ENCODE assay signal across 7 cellular contexts in the genomic region with DNA sequence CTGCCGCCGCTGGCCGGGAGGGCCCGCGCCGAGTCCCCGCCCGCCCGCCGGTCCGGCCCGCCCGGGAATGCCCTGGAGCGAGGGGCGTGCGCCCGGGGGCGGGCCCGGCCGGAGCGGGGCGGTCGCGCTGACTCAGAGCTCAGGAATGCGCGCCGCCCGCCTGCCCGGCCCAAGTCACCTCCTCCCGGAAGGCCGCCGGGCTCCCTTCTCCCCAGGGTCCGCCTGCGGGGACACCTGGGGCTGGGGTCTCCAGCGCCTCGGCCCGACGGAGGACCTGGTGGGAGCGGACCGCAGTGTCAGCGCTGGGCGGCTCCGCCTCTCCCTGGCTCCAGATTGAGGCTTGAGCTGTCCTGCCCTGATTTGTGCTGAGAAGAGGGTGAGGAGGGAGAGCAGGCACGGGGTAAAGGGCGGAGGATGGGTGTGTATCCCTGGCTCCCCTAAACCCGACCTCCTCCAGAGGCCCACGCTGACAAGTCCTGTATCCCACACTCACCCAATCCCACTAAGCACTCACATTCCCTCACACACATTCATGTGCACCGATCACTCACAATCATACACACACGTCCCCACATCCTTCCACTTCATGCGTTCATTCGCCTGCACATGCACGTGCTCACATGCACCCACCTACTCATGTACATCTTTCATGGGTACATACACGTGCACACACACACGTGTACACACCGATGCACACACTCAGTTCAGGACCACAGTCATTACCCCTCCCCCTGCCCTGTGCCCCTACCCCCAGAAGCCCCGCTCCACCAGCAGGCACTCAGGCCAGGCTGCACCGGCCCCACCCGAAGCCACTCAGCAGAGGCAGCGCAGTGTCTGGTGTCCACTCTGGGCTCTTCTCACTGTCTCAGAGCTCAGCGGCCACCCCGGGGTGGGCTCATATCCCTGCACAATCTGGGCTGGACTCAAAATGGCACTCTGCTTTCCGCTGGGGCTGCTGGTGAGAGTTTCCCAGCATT. TPM values are rescaled to one million over a fixed set of nuclear protein-coding genes. Genes with fewer than 3 reads are reported as not detected.
DNase-seq lines count a peak whose midpoint lies in the region; ATAC-seq, FAIRE-seq and TF ChIP-seq lines count a peak whose summit lies in the region.

A gene with protein sequence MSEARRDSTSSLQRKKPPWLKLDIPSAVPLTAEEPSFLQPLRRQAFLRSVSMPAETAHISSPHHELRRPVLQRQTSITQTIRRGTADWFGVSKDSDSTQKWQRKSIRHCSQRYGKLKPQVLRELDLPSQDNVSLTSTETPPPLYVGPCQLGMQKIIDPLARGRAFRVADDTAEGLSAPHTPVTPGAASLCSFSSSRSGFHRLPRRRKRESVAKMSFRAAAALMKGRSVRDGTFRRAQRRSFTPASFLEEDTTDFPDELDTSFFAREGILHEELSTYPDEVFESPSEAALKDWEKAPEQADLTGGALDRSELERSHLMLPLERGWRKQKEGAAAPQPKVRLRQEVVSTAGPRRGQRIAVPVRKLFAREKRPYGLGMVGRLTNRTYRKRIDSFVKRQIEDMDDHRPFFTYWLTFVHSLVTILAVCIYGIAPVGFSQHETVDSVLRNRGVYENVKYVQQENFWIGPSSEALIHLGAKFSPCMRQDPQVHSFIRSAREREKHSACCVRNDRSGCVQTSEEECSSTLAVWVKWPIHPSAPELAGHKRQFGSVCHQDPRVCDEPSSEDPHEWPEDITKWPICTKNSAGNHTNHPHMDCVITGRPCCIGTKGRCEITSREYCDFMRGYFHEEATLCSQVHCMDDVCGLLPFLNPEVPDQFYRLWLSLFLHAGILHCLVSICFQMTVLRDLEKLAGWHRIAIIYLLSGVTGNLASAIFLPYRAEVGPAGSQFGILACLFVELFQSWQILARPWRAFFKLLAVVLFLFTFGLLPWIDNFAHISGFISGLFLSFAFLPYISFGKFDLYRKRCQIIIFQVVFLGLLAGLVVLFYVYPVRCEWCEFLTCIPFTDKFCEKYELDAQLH (minus strand): TSS at position 71 of the 977 bp plus-strand sequence. CDS start 7,616 bp downstream, outside the sequence.

- peak within 1 kb of the TSS; percentile 99 for H3K4ac ChIP-seq in H1 (replicated peaks; ENCODE audit: insufficient read length, low read depth, low read length)

- 28 to 100% methylated on average over 2 to 43 of the region's 62 CpGs for WGBS in H1 (ENCODE audit: extremely low coverage in 1 of 2, insufficient coverage in 1 of 2, insufficient read length in 1 of 2, insufficient replicate concordance in 2 of 2, low coverage in 1 of 2, low lambda C conversion rate in 2 of 2, missing lambda C conversion rate in 1 of 2), 2 experiments
- 20 to 33% methylated on average over 35 to 62 of the region's 62 CpGs for WGBS in lung, 2 donors
- WGBS in thyroid gland, 2 donors: 47 to 60% methylated on average over 22 of the region's 62 CpGs

- H3K4me2 ChIP-seq in GM23338 (peak within 1 kb of the TSS; percentile 93), H1 (ENCODE audit: insufficient read depth in 1 of 2, low read depth in 2 of 2, low read length in 2 of 2) (peak within 1 kb of the TSS; percentile 89 to 95)

- H3K9me3 Mint-ChIP-seq in GM23338: no peaks in the 10 kb centered on the region

- H3K27me3 ChIP-seq in GM23338 (ENCODE audit: insufficient read depth) (no peaks in the 10 kb centered on the region), H1 (replicated peaks in 1 of 4; ENCODE audit: control insufficient read depth in 3 of 4, extremely low read depth in 1 of 4, insufficient read depth in 3 of 4, low read length in 3 of 4) (peaks cover 0 to 2% (median 0%) of the 10 kb centered on the region in 4 experiments; a peak in 2 of 7 replicates), lung (ENCODE audit: control insufficient read depth, insufficient read depth) (no peaks in the 10 kb centered on the region), thyroid gland (no peaks in the 10 kb centered on the region)

- H3K27ac Mint-ChIP-seq in GM23338: peak within 1 kb of the TSS; percentile 70

- H3K9me2 ChIP-seq in GM23338 (ENCODE audit: insufficient read depth): no peaks in the 10 kb centered on the region

- DNase-seq in GM23338 (ENCODE audit: low spot score): peak; percentile 83
- DNase-seq in RKO (ENCODE audit: low spot score): peak; percentile 77
- peak in 1 of 2 experiments; percentile 76 for DNase-seq in H1 (ENCODE audit: low read depth in 1 of 2, low spot score in 2 of 2)
- DNase-seq in lung (ENCODE audit: low spot score): no peak
- DNase-seq in thyroid gland: peak; percentile 70
- DNase-seq in NCI-H2081 (lab: John Stamatoyannopoulos, UW): no peak

- peak within 1 kb of the TSS; percentile 100 for H2BK12ac ChIP-seq in H1 (ENCODE audit: low read depth, low read length)

- H4K8ac ChIP-seq in H1 (ENCODE audit: extremely low read depth, insufficient read depth, low read length): peak within 1 kb of the TSS; percentile 93

- TF ChIP-seq CTCF in GM23338 (conservative IDR thresholded peaks at IDR 0.05; ENCODE audit: low read depth in 2 of 2): no peak
- TF ChIP-seq CTCF in H1 (IDR thresholded peaks at IDR 0.05; ENCODE audit: control extremely low read depth in 1 of 3, insufficient read depth in 1 of 3, low read depth in 1 of 3, low read length in 3 of 3): no peak
- TF ChIP-seq CTCF in lung (IDR thresholded peaks at IDR 0.05; ENCODE audit: control extremely low read depth, extremely low read depth): no peak
- TF ChIP-seq CTCF in thyroid gland (IDR thresholded peaks at IDR 0.05): no peak

- peaks cover 17% of the 10 kb centered on the region; the same call in 1 of the 2 replicates for H3K23me2 ChIP-seq in H1 (ENCODE audit: low read depth, low read length)

- CTCF ChIA-PET in H1 (lab: Charles Lee; ENCODE audit: partially characterized antibody): interaction anchor here (0.9 to 21.2 kb wide), 6 partner anchors 10 to 528 kb away, joined by 3 to 856 read pairs (median 5); partner anchors contain the start of genes LUC7L and MPG

- peak within 1 kb of the TSS; percentile 99 for H2BK120ac ChIP-seq in H1 (replicated peaks; ENCODE audit: low read depth, low read length)

- H3K79me2 ChIP-seq in GM23338 (replicated peaks; ENCODE audit: insufficient read depth) (peaks cover 4% of the 10 kb centered on the region; the same call in 1 of the 2 replicates), H1 (ENCODE audit: control insufficient read depth in 1 of 2, insufficient read depth in 2 of 2, low read length in 2 of 2) (peaks cover 0 to 11% of the 10 kb centered on the region in 2 experiments; a peak in 1 of 4 replicates)

- peak within 1 kb of the TSS; percentile 97 for H2AK5ac ChIP-seq in H1 (ENCODE audit: low read depth, low read length)

- H3K27me3 Mint-ChIP-seq in GM23338 (ENCODE audit: insufficient read depth, low read depth, poor library complexity): peaks cover 28% of the 10 kb centered on the region

- H3K4me3 ChIP-seq in GM23338 (peak within 1 kb of the TSS; percentile 76), H1 (ENCODE audit: extremely low read depth in 1 of 4, insufficient read depth in 2 of 4, low read depth in 3 of 4, low read length in 4 of 4) (peak within 1 kb of the TSS; percentile 49 to 75 (median 65)), lung (peak within 1 kb of the TSS; percentile 69), thyroid gland (replicated peaks in 1 of 3) (peak within 1 kb of the TSS; percentile 7 to 66 (median 58))

- TF ChIP-seq RAD21 in H1 (IDR thresholded peaks at IDR 0.05 in 1 of 2, conservative IDR thresholded peaks at IDR 0.05 in 1 of 2; ENCODE audit: low read depth in 2 of 2, low read length in 2 of 2): no peak

- peaks cover 54% of the 10 kb centered on the region for H3K4me1 Mint-ChIP-seq in GM23338

- H3K27ac ChIP-seq in GM23338 (ENCODE audit: low read depth): 0 out of 2 replicates have a peak within 1 kb of the TSS, but pooled peaks have one; percentile 27
- H3K27ac ChIP-seq in H1 (ENCODE audit: low read depth, low read length): no peak within 1 kb of the TSS
- H3K27ac ChIP-seq in lung (ENCODE audit: low read depth in 1 of 2, low read length in 1 of 2): peak within 1 kb of the TSS; percentile 65 to 95
- peak within 1 kb of the TSS; percentile 76 to 86 (median 83) for H3K27ac ChIP-seq in thyroid gland

- peak within 1 kb of the TSS; percentile 59 for H3K23ac ChIP-seq in H1 (ENCODE audit: insufficient read length)

- peak within 1 kb of the TSS; percentile 86; the same call in 1 of the 2 replicates for H2BK5ac ChIP-seq in H1 (ENCODE audit: low read depth, low read length)

- H3K9me3 ChIP-seq in H1 (ENCODE audit: insufficient read depth in 2 of 2, low read depth in 1 of 2, low read length in 1 of 2): no peaks in the 10 kb centered on the region
- no peaks in the 10 kb centered on the region for H3K9me3 ChIP-seq in lung (ENCODE audit: control insufficient read depth in 2 of 2, insufficient read depth in 1 of 2, low read length in 1 of 2)
- H3K9me3 ChIP-seq in thyroid gland: no peaks in the 10 kb centered on the region

- no peak for TF ChIP-seq EP300 in H1 (IDR thresholded peaks at IDR 0.05; ENCODE audit: borderline replicate concordance in 1 of 2, low read depth in 2 of 2, low read length in 2 of 2)

- H3K56ac ChIP-seq in H1 (replicated peaks; ENCODE audit: insufficient read length, low read depth, low read length): peak within 1 kb of the TSS; percentile 74

- no peak for FAIRE-seq in H1 (lab: Jason Lieb, UNC)

- peaks cover 17% of the 10 kb centered on the region; the same call in 1 of the 2 replicates for H3F3A ChIP-seq in GM23338 (replicated peaks; ENCODE audit: low read depth)

- H4K20me1 ChIP-seq in GM23338 (replicated peaks; ENCODE audit: insufficient read depth) (0 out of 2 replicates have a peak, but pooled peaks cover 5% of the 10 kb centered on the region), H1 (replicated peaks in 1 of 2; ENCODE audit: control insufficient read depth in 1 of 2, insufficient read depth in 2 of 2, low read length in 2 of 2) (peaks cover 0 to 4% of the 10 kb centered on the region in 2 experiments)

- H4K5ac ChIP-seq in H1 (ENCODE audit: insufficient read length, low read depth, low read length): peak within 1 kb of the TSS; percentile 27

- TF ChIP-seq POLR2A in H1 (IDR thresholded peaks at IDR 0.05; ENCODE audit: control extremely low read depth in 1 of 2, low read depth in 2 of 2, low read length in 2 of 2) (no peak), thyroid gland (IDR thresholded peaks at IDR 0.05) (peak in 1 of 2 donors; percentile 66), GM18505 (IDR thresholded peaks at IDR 0.05; ENCODE audit: borderline replicate concordance, extremely low read depth, insufficient read depth, insufficient read length) (no peak)

- peaks cover 3% of the 10 kb centered on the region; the same call in 1 of the 2 replicates for H3K79me1 ChIP-seq in H1 (ENCODE audit: low read depth, low read length)

- intact Hi-C loops in thyroid gland (cut with DNase I): no loop called here

- H3K4me3 Mint-ChIP-seq in GM23338: peak within 1 kb of the TSS; percentile 78

- H3K18ac ChIP-seq in H1 (ENCODE audit: extremely low read depth, low read length): peak within 1 kb of the TSS; percentile 98

- peak; percentile 37 for ATAC-seq in GM23338
- peak; percentile 34 for ATAC-seq in lung (ENCODE audit: insufficient read depth, low FRiP score)
- ATAC-seq in GM18505 (IDR thresholded peaks at IDR 0.05; ENCODE audit: unreplicated experiment): no peak

- no peak within 1 kb of the TSS for H3K14ac ChIP-seq in H1 (ENCODE audit: insufficient read length)

- H4K91ac ChIP-seq in H1 (replicated peaks; ENCODE audit: insufficient read length, low read length): peak within 1 kb of the TSS; percentile 100

- H2BK20ac ChIP-seq in H1 (ENCODE audit: low read length): peak within 1 kb of the TSS; percentile 52

- H3K36me3 ChIP-seq in GM23338 (ENCODE audit: insufficient read depth) (no peaks in the 10 kb centered on the region), H1 (ENCODE audit: control insufficient read depth in 2 of 4, insufficient read depth in 4 of 4, low read length in 3 of 4) (no peaks in the 10 kb centered on the region), lung (ENCODE audit: control insufficient read depth in 2 of 2, insufficient read depth in 2 of 2, low read length in 2 of 2) (no peaks in the 10 kb centered on the region), thyroid gland (no peaks in the 10 kb centered on the region)

- H3K4me1 ChIP-seq in GM23338 (ENCODE audit: insufficient read depth) (peaks cover 45% of the 10 kb centered on the region), H1 (replicated peaks in 1 of 4; ENCODE audit: control insufficient read depth in 3 of 4, insufficient read depth in 4 of 4, low read length in 3 of 4) (peaks cover 9 to 67% (median 44%) of the 10 kb centered on the region in 4 experiments), lung (ENCODE audit: control insufficient read depth in 2 of 2, insufficient read depth in 2 of 2, low read length in 2 of 2) (peaks cover 9 to 45% of the 10 kb centered on the region in 2 donors), thyroid gland (peaks cover 53 to 75% of the 10 kb centered on the region in 2 donors)

- no peaks in the 10 kb centered on the region for H3K36me3 Mint-ChIP-seq in GM23338 (ENCODE audit: low read depth)

- peak within 1 kb of the TSS; percentile 74 for H2AFZ ChIP-seq in GM23338
- no peak within 1 kb of the TSS; the same call in 1 of the 2 replicates for H2AFZ ChIP-seq in H1 (ENCODE audit: low read length)

- peak within 1 kb of the TSS; percentile 93 for H2BK15ac ChIP-seq in H1 (ENCODE audit: low read length)

- peak within 1 kb of the TSS; percentile 36 to 72 (median 61) for H3K9ac ChIP-seq in H1 (replicated peaks in 1 of 4; ENCODE audit: extremely low read depth in 1 of 4, low read depth in 3 of 4, low read length in 3 of 4)

- POLR2A ChIA-PET in H1 (lab: Charles Lee; ENCODE audit: partially characterized antibody): interaction anchor here (0.6 to 16.6 kb wide), 8 partner anchors 11 to 155 kb away, joined by 3 to 153 read pairs (median 4); partner anchors contain the start of genes POLR3K and SNRNP25

RNA-seq across cellular contexts. Expression of the gene that starts here (rescaled TPM):
- 15.3 and 24.5 TPM in 2 replicates for total RNA-seq in GM23338 (2014; rRNA removed; shearing (Covaris generic))
- polyA plus RNA-seq in GM23338 (2016; fragmentation: Nextera tagmentation; extraction: Ambion mirVana) (22.1 and 22.6 TPM in 2 replicates), H1 (2011; rRNA removed) (51.6 and 76.9 TPM in 2 replicates), lung (10 to 100 TPM; 26.6 to 51.2 TPM)
- total RNA-seq in H1 (2021; fragmentation: NEBNext Ultra II Directional; extraction: Animal tissue kit (Norgen Biotek cat#: 25700)): 32.5 and 37.4 TPM in 2 replicates
- 45.9 TPM for polyA plus RNA-seq in H1 (2011; cell fraction: cytosol; rRNA removed)
- polyA plus RNA-seq in H1 (2011; cell fraction: nucleus; rRNA removed): 462 TPM
- polyA plus RNA-seq in H1 (2012, experiment 1 of 2): 29.1 to 43.2 TPM (median 40.3 TPM) in 4 replicates
- 31.7 TPM for polyA plus RNA-seq in H1 (2012, experiment 2 of 2)
- 41.3 TPM for polyA plus RNA-seq in H1 (2013, experiment 1 of 2)
- polyA plus RNA-seq in H1 (2013, experiment 2 of 2): 37.4 TPM
- polyA minus RNA-seq in H1 (2011; rRNA and poly(A)+ RNA removed): 21.8 and 30.8 TPM in 2 replicates
- 18.2 TPM for polyA minus RNA-seq in H1 (2011; cell fraction: cytosol; rRNA and poly(A)+ RNA removed)
- polyA minus RNA-seq in H1 (2011; cell fraction: nucleus; rRNA and poly(A)+ RNA removed): 49.7 TPM
- total RNA-seq in lung (10 to 100 TPM; 28.5 to 31.4 TPM), thyroid gland (10 to 100 TPM; 20.4 to 35.4 (median 28.4) TPM)

Comparison
In these comparisons a context has a peak if more than half of its experiments do, and no peak if none do; other contexts are left out.
1. DNase-seq: peak in GM23338 (single experiment), RKO (single experiment) and thyroid gland (2 of 2); none in lung (single experiment) and NCI-H2081 (0 of 2).
2. Peak in every context shown above with its lines, with median percentiles within 50 percentile points of each other: H3K4me3 ChIP-seq.